In the genomic region with DNA sequence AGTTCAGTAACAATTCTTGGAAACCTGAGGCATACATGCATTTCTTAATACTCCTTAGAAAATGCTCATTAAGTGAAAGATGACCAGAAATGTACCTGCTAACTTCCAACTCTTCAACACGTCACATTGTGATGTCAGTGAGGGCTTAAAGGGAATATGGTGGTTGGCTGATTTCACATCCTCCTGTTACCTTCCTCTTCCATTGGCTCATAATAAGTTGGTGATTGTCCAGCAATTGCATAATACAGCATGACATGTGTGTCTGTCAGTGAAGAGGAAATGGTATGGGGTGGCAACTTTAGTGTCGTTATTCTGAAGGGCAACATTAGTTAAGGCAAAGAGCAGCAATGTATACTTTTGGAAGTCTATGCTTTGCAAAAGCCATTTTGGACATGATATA, we compare ENCODE assay signal across 1 cellular context.
TF ChIP-seq lines count a peak whose summit lies in the region.

No MANE protein-coding gene starts in this region.

TF ChIP-seq in SK-N-SH, 30 proteins besides CTCF, POLR2A, EP300 and RAD21 (continued from another document):
- no peak for TF ChIP-seq FOSL2 (IDR thresholded peaks at IDR 0.05; ENCODE audit: borderline replicate concordance, low read depth)
- TF ChIP-seq GATA2 (CRISPR knock-in tag; IDR thresholded peaks at IDR 0.05) = no peak
- TF ChIP-seq RXRA (IDR thresholded peaks at IDR 0.05; ENCODE audit: borderline replicate concordance, low read depth) = no peak
- TF ChIP-seq JUND (IDR thresholded peaks at IDR 0.05) = no peak
